10 cellular contexts compared by ENCODE assay signal in genomic region chr1:42765271-42765670, GRCh38. TPM values are rescaled to one million over a fixed set of nuclear protein-coding genes. Genes with fewer than 3 reads are reported as not detected.
A peak's percentile ranks its signal among the peaks of the same experiment; 100 is the strongest.
DNase-seq lines count a peak whose midpoint lies in the region; ATAC-seq and TF ChIP-seq lines count a peak whose summit lies in the region.
"Had no signal": no experiment of that assay in that cellular context is flagged by ENCODE, and none has a peak within 500 bp of the region (broad histone marks: within the 10 kb centered on the region; RNA-seq: fewer than 3 reads in every experiment).

No MANE protein-coding gene starts in this region.

- H3K79me2 ChIP-seq in DND-41 (ENCODE audit: insufficient read depth, low read length) = peaks cover 60% of the 10 kb centered on the region
- H3K79me2 ChIP-seq in PC-3 (ENCODE audit: low read length) = peaks cover 55% of the 10 kb centered on the region

- no peak overlapping the region for H2AFZ ChIP-seq in DND-41 (ENCODE audit: low read depth, low read length)
- peak overlapping the region; percentile 96 for H2AFZ ChIP-seq in PC-3 (ENCODE audit: low read length)

- intact Hi-C loops in PC-3 (cut with micrococcal nuclease) = loop anchor here (5.0 to 10.0 kb wide), 3 partner anchors 52 to 430 kb away; partner anchors contain the start of genes ERMAP, FOXJ3 and SVBP

- peak overlapping the region; percentile 75 for H3K4me2 ChIP-seq in DND-41 (ENCODE audit: insufficient read depth, low read length)
- peak overlapping the region; percentile 78 for H3K4me2 ChIP-seq in PC-3 (ENCODE audit: low read length)

- H3K9me3 ChIP-seq in DND-41 (ENCODE audit: insufficient read depth, low read length, severe bottlenecking) (no peaks in the 10 kb centered on the region), PC-3 (ENCODE audit: low read length) (no peaks in the 10 kb centered on the region)

- H3K9me2 ChIP-seq in PC-3 (replicated peaks; ENCODE audit: low read length) = no peaks in the 10 kb centered on the region

- no peaks in the 10 kb centered on the region for H3F3A ChIP-seq in PC-3 (ENCODE audit: low read length, unreplicated experiment)

- H3K4me1 Mint-ChIP-seq in activated CD8-positive, alpha-beta memory T cell treated with anti-CD3 and anti-CD28 coated beads, Interleukin-2, amount 10 ng/mL, durations not matched to agents 7 days and 5 days = peaks cover 23% of the 10 kb centered on the region

- H3K4me3 ChIP-seq in DND-41 (ENCODE audit: low read depth in 1 of 2, low read length in 2 of 2) (peak overlapping the region; percentile 40 to 75; a peak in 3 of 4 replicates), PC-3 (ENCODE audit: low read length) (peak overlapping the region; percentile 89), fibroblast of the aortic adventitia (ENCODE audit: low read depth, low read length) (peak overlapping the region; percentile 99)

- H4K20me1 ChIP-seq in DND-41 (ENCODE audit: insufficient read depth, low read length) = no peaks in the 10 kb centered on the region; the same call in 1 of the 2 replicates
- peaks cover 6% of the 10 kb centered on the region; the same call in 1 of the 2 replicates for H4K20me1 ChIP-seq in PC-3 (ENCODE audit: low read length)

- CTCF ChIA-PET in PC-3 (lab: Charles Lee) = interaction anchor here (0.5 to 2.0 kb wide), 3 partner anchors 13 to 308 kb away, joined by 4 to 8 read pairs (median 6); no protein-coding TSS in a partner anchor
- CTCF ChIA-PET in activated CD8-positive, alpha-beta memory T cell treated with anti-CD3 and anti-CD28 coated beads, Interleukin-2, amount 10 ng/mL, durations not matched to agents 7 days and 5 days (lab: Charles Lee) = interaction anchor here (0.9 to 4.2 kb wide), 12 partner anchors 8 to 307 kb away, joined by 3 to 44 read pairs (median 5); partner anchors contain the start of genes ERMAP, PPIH, SVBP and ZNF691

- DNase-seq in DND-41 = no peak
- no peak for DNase-seq in PC-3
- peak; percentile 38 for DNase-seq in fibroblast of the aortic adventitia (ENCODE audit: low read depth)
- DNase-seq in renal cortical epithelial cell (ENCODE audit: low read depth) = peak; percentile 57
- DNase-seq in activated CD8-positive, alpha-beta memory T cell treated with anti-CD3 and anti-CD28 coated beads, Interleukin-2, amount 10 ng/mL, durations not matched to agents 7 days and 5 days = no peak
- no peak for DNase-seq in NCI-H1694 (lab: John Stamatoyannopoulos, UW)
- DNase-seq in middle frontal gyrus (ENCODE audit: extremely low spot score, low spot score) = no peak
- DNase-seq: activated naive CD8-positive, alpha-beta T cell treated with anti-CD3 and anti-CD28 coated beads, Interleukin-2, amount 10 ng/mL, durations not matched to agents 7 days and 5 days had no signal

- peak overlapping the region; percentile 21; the same call in 1 of the 2 replicates for H3K27ac ChIP-seq in DND-41 (ENCODE audit: low read length)
- no peak overlapping the region for H3K27ac ChIP-seq in PC-3 (ENCODE audit: low read length)

- BruUV-seq in PC-3 (replicated peaks; lab: Mats Ljungman, UMichigan) = TSS peak; percentile 55

- H3K27ac Mint-ChIP-seq in activated CD8-positive, alpha-beta memory T cell treated with anti-CD3 and anti-CD28 coated beads, Interleukin-2, amount 10 ng/mL, durations not matched to agents 7 days and 5 days = no peak overlapping the region
- H3K27ac Mint-ChIP-seq: activated naive CD8-positive, alpha-beta T cell treated with anti-CD3 and anti-CD28 coated beads, Interleukin-2, amount 10 ng/mL, durations not matched to agents 7 days and 5 days had no signal

- H3K36me3 ChIP-seq in DND-41 (ENCODE audit: insufficient read depth, low read length) (peaks cover 9% of the 10 kb centered on the region; the same call in 1 of the 2 replicates), PC-3 (ENCODE audit: low read depth, low read length) (no peaks in the 10 kb centered on the region)

- no peaks in the 10 kb centered on the region for H3K9me3 Mint-ChIP-seq in activated CD8-positive, alpha-beta memory T cell treated with anti-CD3 and anti-CD28 coated beads, Interleukin-2, amount 10 ng/mL, durations not matched to agents 7 days and 5 days (ENCODE audit: low read depth)
- H3K9me3 Mint-ChIP-seq: activated naive CD8-positive, alpha-beta T cell treated with anti-CD3 and anti-CD28 coated beads, Interleukin-2, amount 10 ng/mL, durations not matched to agents 7 days and 5 days; T-cell had no signal

- peaks cover 6% of the 10 kb centered on the region for H3K36me3 Mint-ChIP-seq in activated CD8-positive, alpha-beta memory T cell treated with anti-CD3 and anti-CD28 coated beads, Interleukin-2, amount 10 ng/mL, durations not matched to agents 7 days and 5 days

- no peak overlapping the region for H3K4me3 Mint-ChIP-seq in activated CD8-positive, alpha-beta memory T cell treated with anti-CD3 and anti-CD28 coated beads, Interleukin-2, amount 10 ng/mL, durations not matched to agents 7 days and 5 days
- H3K4me3 Mint-ChIP-seq: activated naive CD8-positive, alpha-beta T cell treated with anti-CD3 and anti-CD28 coated beads, Interleukin-2, amount 10 ng/mL, durations not matched to agents 7 days and 5 days; T-cell had no signal

- H3K27me3 ChIP-seq in DND-41 (ENCODE audit: insufficient read depth, low read length, poor library complexity) (no peaks in the 10 kb centered on the region), PC-3 (ENCODE audit: low read length) (no peaks in the 10 kb centered on the region)

- H3K27me3 Mint-ChIP-seq in activated CD8-positive, alpha-beta memory T cell treated with anti-CD3 and anti-CD28 coated beads, Interleukin-2, amount 10 ng/mL, durations not matched to agents 7 days and 5 days = no peaks in the 10 kb centered on the region
- H3K27me3 Mint-ChIP-seq: activated naive CD8-positive, alpha-beta T cell treated with anti-CD3 and anti-CD28 coated beads, Interleukin-2, amount 10 ng/mL, durations not matched to agents 7 days and 5 days; T-cell had no signal

- no peak for TF ChIP-seq CTCF in DND-41 (IDR thresholded peaks at IDR 0.05; ENCODE audit: borderline replicate concordance, extremely low read depth, low read length, poor library complexity, severe bottlenecking)
- no peak for TF ChIP-seq CTCF in PC-3 (conservative IDR thresholded peaks at IDR 0.05; ENCODE audit: low read depth, low read length)
- TF ChIP-seq CTCF in fibroblast of the aortic adventitia (IDR thresholded peaks at IDR 0.05; ENCODE audit: insufficient read depth, low read length) = no peak

- H3K4me1 ChIP-seq in DND-41 (ENCODE audit: insufficient read depth, low read length) (peaks cover 29% of the 10 kb centered on the region), PC-3 (ENCODE audit: insufficient read depth, low read length) (peaks cover 22% of the 10 kb centered on the region)

- ATAC-seq in DND-41 (ENCODE audit: insufficient read depth, low read depth) = no peak
- no peak for ATAC-seq in PC-3
- no peak for ATAC-seq in activated CD8-positive, alpha-beta memory T cell treated with anti-CD3 and anti-CD28 coated beads, Interleukin-2, amount 10 ng/mL, durations not matched to agents 7 days and 5 days
- no peak for ATAC-seq in HG03097 (IDR thresholded peaks at IDR 0.05; ENCODE audit: low FRiP score, unreplicated experiment)
- ATAC-seq: T-cell had no signal

- H3K9ac ChIP-seq in DND-41 (ENCODE audit: low read depth, low read length) (peak overlapping the region; percentile 85), PC-3 (ENCODE audit: low read length) (peak overlapping the region; percentile 37; the same call in 1 of the 2 replicates)

- POLR2A ChIA-PET in PC-3 (lab: Charles Lee; ENCODE audit: unreplicated experiment) = interaction anchor here (0.6 kb wide), 1 partner anchor 54 kb away, joined by 4 read pairs; no protein-coding TSS in a partner anchor

RNA-seq across cellular contexts. Expression of gene P3H1, which starts 1.6 kb away (rescaled TPM):
- 28.2 and 28.3 TPM in 2 replicates for total RNA-seq in PC-3 (2014; rRNA removed)
- total RNA-seq in fibroblast of the aortic adventitia (ENCODE audit: low replicate concordance) = 75.2 and 213 TPM in 2 replicates
- total RNA-seq in renal cortical epithelial cell = 38.9 and 69.6 TPM in 2 replicates
- total RNA-seq in activated CD8-positive, alpha-beta memory T cell treated with anti-CD3 and anti-CD28 coated beads, Interleukin-2, amount 10 ng/mL, durations not matched to agents 7 days and 5 days = 10 to 100 TPM; 48.1 to 54.0 TPM

RNA-seq across cellular contexts. Expression of gene C1orf50, which starts 1.8 kb away (rescaled TPM):
- 3.4 and 4.1 TPM in 2 replicates for total RNA-seq in PC-3 (2014; rRNA removed)
- 4.2 and 5.4 TPM in 2 replicates for total RNA-seq in fibroblast of the aortic adventitia (ENCODE audit: low replicate concordance)
- total RNA-seq in renal cortical epithelial cell = 6.6 and 8.2 TPM in 2 replicates
- total RNA-seq in activated CD8-positive, alpha-beta memory T cell treated with anti-CD3 and anti-CD28 coated beads, Interleukin-2, amount 10 ng/mL, durations not matched to agents 7 days and 5 days = 10 to 100 TPM in 1 of 2 experiments, 1 to 10 TPM in 1; 4.6 to 10.3 TPM

RNA-seq across cellular contexts. Expression of gene TMEM269, which starts 19.5 kb away (rescaled TPM):
- total RNA-seq in PC-3 (2014; rRNA removed) (0.11 TPM in 1 of 2 replicates, not detected in the other), fibroblast of the aortic adventitia (ENCODE audit: low replicate concordance) (0.09 TPM in 1 of 2 replicates, not detected in the other), renal cortical epithelial cell (not detected in 2 replicates)
- total RNA-seq in activated CD8-positive, alpha-beta memory T cell treated with anti-CD3 and anti-CD28 coated beads, Interleukin-2, amount 10 ng/mL, durations not matched to agents 7 days and 5 days = under 1 TPM in 1 of 2 experiments, not detected in 1; 0.12 TPM

RNA-seq across cellular contexts. Expression of gene CLDN19, which starts 25.2 kb away (rescaled TPM):
- 0.17 TPM in 1 of 2 replicates, not detected in the other for total RNA-seq in PC-3 (2014; rRNA removed)
- total RNA-seq in fibroblast of the aortic adventitia (ENCODE audit: low replicate concordance) = not detected in 2 replicates
- 5.7 TPM in 1 of 2 replicates, not detected in the other for total RNA-seq in renal cortical epithelial cell
- not detected for total RNA-seq in activated CD8-positive, alpha-beta memory T cell treated with anti-CD3 and anti-CD28 coated beads, Interleukin-2, amount 10 ng/mL, durations not matched to agents 7 days and 5 days
- total RNA-seq: activated naive CD8-positive, alpha-beta T cell treated with anti-CD3 and anti-CD28 coated beads, Interleukin-2, amount 10 ng/mL, durations not matched to agents 7 days and 5 days had no signal

RNA-seq across cellular contexts. Expression of gene ERMAP, which starts 51.7 kb away (rescaled TPM):
- total RNA-seq in PC-3 (2014; rRNA removed) (5.4 and 5.8 TPM in 2 replicates), fibroblast of the aortic adventitia (ENCODE audit: low replicate concordance) (9.3 and 16.3 TPM in 2 replicates), renal cortical epithelial cell (8.2 and 17.9 TPM in 2 replicates)
- total RNA-seq in activated CD8-positive, alpha-beta memory T cell treated with anti-CD3 and anti-CD28 coated beads, Interleukin-2, amount 10 ng/mL, durations not matched to agents 7 days and 5 days = 1 to 10 TPM; 3.7 to 4.1 TPM

Comparison
In these comparisons a context has a peak if more than half of its experiments do, and no peak if none do; other contexts are left out.
1. DNase-seq: peak in fibroblast of the aortic adventitia (single experiment) and renal cortical epithelial cell (single experiment); none in DND-41 (single experiment), PC-3 (single experiment), activated CD8-positive, alpha-beta memory T cell treated with anti-CD3 and anti-CD28 coated beads, Interleukin-2, amount 10 ng/mL, durations not matched to agents 7 days and 5 days (single experiment), NCI-H1694 (single experiment) and middle frontal gyrus (single experiment).
2. Peak in every context shown above with its lines, with median percentiles within 50 percentile points of each other: H3K4me3 ChIP-seq.